Comparison of ENCODE assay signal across 9 cellular contexts in the genomic region with DNA sequence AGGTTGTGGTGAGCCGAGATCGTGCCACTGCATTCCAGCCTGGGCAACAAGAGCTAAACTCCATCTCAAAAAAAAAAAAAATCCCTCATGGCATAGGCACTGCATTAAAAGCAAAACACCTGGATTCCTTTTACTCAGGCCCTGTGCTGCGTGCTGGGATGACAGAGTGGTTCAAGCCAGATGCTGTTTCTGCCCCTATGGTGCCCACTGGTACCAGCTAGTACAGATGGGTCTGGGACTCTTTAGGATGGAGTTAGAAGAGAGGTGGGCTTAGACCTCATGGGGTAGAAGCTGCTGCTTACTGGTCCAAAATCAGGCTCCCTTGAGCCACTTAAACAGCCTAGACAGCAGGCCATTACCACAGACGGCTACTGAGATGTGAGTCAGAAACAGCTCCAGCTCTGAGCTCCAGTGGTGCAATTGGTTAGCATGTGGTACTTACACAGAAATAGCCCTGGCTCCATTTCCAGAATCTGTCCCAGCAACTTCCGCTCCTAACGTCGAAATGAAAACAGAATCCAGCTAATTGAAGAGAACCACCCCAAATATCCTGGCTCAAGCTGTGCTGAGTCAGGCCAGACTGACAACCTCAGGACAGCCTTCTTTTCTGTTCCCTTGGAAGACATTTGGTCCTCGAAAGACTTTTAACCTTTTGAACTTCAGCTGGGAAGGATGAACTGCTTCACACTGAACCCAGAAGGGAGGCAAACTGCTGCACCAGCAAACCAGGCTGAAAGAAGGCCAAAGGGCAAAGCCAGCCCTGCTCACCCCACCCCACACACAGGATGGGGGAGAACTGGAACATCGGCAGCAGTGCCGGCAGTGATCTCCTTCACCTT. TPM values are rescaled to one million over a fixed set of nuclear protein-coding genes. Genes with fewer than 3 reads are reported as not detected.
DNase-seq lines count a peak whose midpoint lies in the region; ATAC-seq and TF ChIP-seq lines count a peak whose summit lies in the region.
"Had no signal": no experiment of that assay in that cellular context is flagged by ENCODE, and none has a peak within 500 bp of the region (broad histone marks: within the 10 kb centered on the region; RNA-seq: fewer than 3 reads in every experiment).

No MANE protein-coding gene starts in this region.

- DNase-seq in HFFc6 (peak; percentile 92), body of pancreas (peak in 3 of 4 donors; percentile 28 to 64 (median 37)), islet precursor cell (peak; percentile 65), COLO829 (ENCODE audit: low spot score) (no peak), NCI-H1417 (lab: John Stamatoyannopoulos, UW) (no peak)
- no peak for DNase-seq in activated CD4-positive, alpha-beta T cell treated with anti-CD3 and anti-CD28 coated beads for 4 hours
- DNase-seq: activated naive CD8-positive, alpha-beta T cell treated with anti-CD3 and anti-CD28 coated beads, Interleukin-2, amount 50 U/mL, for 24 hours had no signal

- intact Hi-C loops in body of pancreas (cut with DNase I) = no loop called here

- 69 to 80% methylated on average over 8 to 10 of the region's 10 CpGs for WGBS in body of pancreas, 2 donors

- H3K27me3 ChIP-seq in body of pancreas = no peaks in the 10 kb centered on the region

- no peak for TF ChIP-seq POLR2A in body of pancreas (IDR thresholded peaks at IDR 0.05)

- peak overlapping the region; percentile 89 for H3K27ac Mint-ChIP-seq in HFFc6
- H3K27ac Mint-ChIP-seq in stimulated activated memory B cell treated with anti-CD40 and anti-IgM and Interleukin-4, amounts not matched to agents 10 μg/mL and 1 μg/mL and 100 μg/mL, for 72 hours = peak overlapping the region; percentile 62
- H3K27ac Mint-ChIP-seq: activated naive CD8-positive, alpha-beta T cell treated with anti-CD3 and anti-CD28 coated beads, Interleukin-2, amount 50 U/mL, for 24 hours had no signal

- H3K4me3 ChIP-seq in body of pancreas = no peak overlapping the region

- peaks cover 10% of the 10 kb centered on the region for H3K4me1 ChIP-seq in body of pancreas

- no peaks in the 10 kb centered on the region for H3K9me3 Mint-ChIP-seq in HFFc6
- no peaks in the 10 kb centered on the region for H3K9me3 Mint-ChIP-seq in stimulated activated memory B cell treated with anti-CD40 and anti-IgM and Interleukin-4, amounts not matched to agents 10 μg/mL and 1 μg/mL and 100 μg/mL, for 72 hours
- H3K9me3 Mint-ChIP-seq: activated naive CD8-positive, alpha-beta T cell treated with anti-CD3 and anti-CD28 coated beads, Interleukin-2, amount 50 U/mL, for 24 hours had no signal

- no peaks in the 10 kb centered on the region for H3K9me3 ChIP-seq in body of pancreas

- H3K4me3 Mint-ChIP-seq in HFFc6 = peak overlapping the region; percentile 47
- no peak overlapping the region for H3K4me3 Mint-ChIP-seq in stimulated activated memory B cell treated with anti-CD40 and anti-IgM and Interleukin-4, amounts not matched to agents 10 μg/mL and 1 μg/mL and 100 μg/mL, for 72 hours
- H3K4me3 Mint-ChIP-seq: activated naive CD8-positive, alpha-beta T cell treated with anti-CD3 and anti-CD28 coated beads, Interleukin-2, amount 50 U/mL, for 24 hours had no signal

- H3K36me3 ChIP-seq in body of pancreas (replicated peaks in 1 of 2; ENCODE audit: insufficient read depth in 1 of 2, low read depth in 2 of 2) = peaks cover 0 to 6% of the 10 kb centered on the region in 2 donors

- H3K27me3 Mint-ChIP-seq in HFFc6 (ENCODE audit: insufficient read depth) = no peaks in the 10 kb centered on the region; the same call in 1 of the 2 replicates
- H3K27me3 Mint-ChIP-seq in stimulated activated memory B cell treated with anti-CD40 and anti-IgM and Interleukin-4, amounts not matched to agents 10 μg/mL and 1 μg/mL and 100 μg/mL, for 72 hours = no peaks in the 10 kb centered on the region
- H3K27me3 Mint-ChIP-seq: activated naive CD8-positive, alpha-beta T cell treated with anti-CD3 and anti-CD28 coated beads, Interleukin-2, amount 50 U/mL, for 24 hours had no signal

- H3K36me3 Mint-ChIP-seq in HFFc6 (ENCODE audit: low read depth) = peaks cover 7% of the 10 kb centered on the region
- H3K36me3 Mint-ChIP-seq in stimulated activated memory B cell treated with anti-CD40 and anti-IgM and Interleukin-4, amounts not matched to agents 10 μg/mL and 1 μg/mL and 100 μg/mL, for 72 hours = peaks cover 16% of the 10 kb centered on the region

- TF ChIP-seq CTCF in HFFc6 (IDR thresholded peaks at IDR 0.05) (no peak), body of pancreas (IDR thresholded peaks at IDR 0.05) (no peak)

- peak overlapping the region in 1 of 4 donors; percentile 41 for H3K27ac ChIP-seq in body of pancreas

- peaks cover 27% of the 10 kb centered on the region for H3K4me1 Mint-ChIP-seq in HFFc6 (ENCODE audit: low read depth)
- H3K4me1 Mint-ChIP-seq in stimulated activated memory B cell treated with anti-CD40 and anti-IgM and Interleukin-4, amounts not matched to agents 10 μg/mL and 1 μg/mL and 100 μg/mL, for 72 hours = peaks cover 12% of the 10 kb centered on the region

- ATAC-seq in body of pancreas (peak; percentile 69), GM18502 (IDR thresholded peaks at IDR 0.05; ENCODE audit: poor library complexity, unreplicated experiment) (no peak)
- no peak for ATAC-seq in stimulated activated memory B cell treated with anti-CD40 and anti-IgM and Interleukin-4, amounts not matched to agents 10 μg/mL and 1 μg/mL and 100 μg/mL, for 72 hours

RNA-seq across cellular contexts. Expression of gene C5orf15, which starts 15.5 kb away (rescaled TPM):
- total RNA-seq in HFFc6 (2021; fragmentation: NEBNext Ultra II Directional; extraction: Animal tissue kit (Norgen Biotek cat#: 25700)) = 10 to 100 TPM; 46.2 to 63.5 (median 57.2) TPM
- 10 to 100 TPM; 20.4 to 28.0 TPM for total RNA-seq in body of pancreas

RNA-seq across cellular contexts. Expression of gene VDAC1, which starts 51.8 kb away (rescaled TPM):
- 100 to 1,000 TPM; 276 to 324 (median 316) TPM for total RNA-seq in HFFc6 (2021; fragmentation: NEBNext Ultra II Directional; extraction: Animal tissue kit (Norgen Biotek cat#: 25700))
- total RNA-seq in body of pancreas = 10 to 100 TPM; 37.6 to 65.1 TPM

Comparison
In these comparisons a context has a peak if more than half of its experiments do, and no peak if none do; other contexts are left out.
1. DNase-seq: peak in HFFc6 (single experiment), body of pancreas (3 of 4) and islet precursor cell (single experiment); none in COLO829 (single experiment), NCI-H1417 (0 of 3) and activated CD4-positive, alpha-beta T cell treated with anti-CD3 and anti-CD28 coated beads for 4 hours (0 of 2).
2. RNA of gene VDAC1, which starts 51.8 kb away (total RNA-seq): 276 to 324 TPM in HFFc6; 37.6 to 65.1 TPM in body of pancreas; every median in the first group is over 4 times any median in the second.